In the genomic region with DNA sequence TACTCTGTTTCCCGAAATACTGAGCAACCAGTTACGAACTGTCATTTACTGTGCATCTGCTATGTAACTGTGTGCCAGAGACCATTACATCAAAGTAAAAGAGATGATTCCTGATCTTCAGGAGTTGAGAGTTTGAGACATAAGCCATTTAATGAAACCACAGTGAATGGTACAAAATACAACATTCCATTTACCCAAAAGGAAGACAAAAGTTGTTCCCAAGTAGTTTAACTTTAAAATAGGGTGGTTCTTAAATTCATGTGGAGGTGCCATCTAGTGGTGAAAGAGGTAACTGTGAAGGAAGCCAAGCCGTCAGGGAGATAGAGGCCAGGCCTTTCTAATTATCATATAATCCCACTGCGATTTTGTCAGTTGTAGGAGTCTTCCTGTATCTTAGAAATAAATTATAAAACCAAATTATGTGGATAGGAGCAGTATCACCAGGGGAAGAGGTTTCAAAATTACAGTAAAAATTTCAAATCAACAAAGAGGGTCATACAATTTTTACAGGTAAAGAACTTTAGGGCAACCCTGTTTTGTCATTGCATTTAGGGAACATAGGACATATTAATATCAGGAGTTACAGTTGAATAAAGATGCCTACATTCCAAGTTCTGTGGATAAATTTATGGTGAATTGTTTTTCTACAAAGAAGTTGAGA, we compare ENCODE assay signal across 8 cellular contexts.
DNase-seq lines count a peak whose midpoint lies in the region; ATAC-seq and TF ChIP-seq lines count a peak whose summit lies in the region.

No MANE protein-coding gene starts in this region.

- H4K20me1 ChIP-seq in MM.1S (ENCODE audit: insufficient read depth, low read length) (no peaks in the 10 kb centered on the region), SU-DHL-6 (ENCODE audit: low read depth, low read length) (no peaks in the 10 kb centered on the region)

- H3K9me3 Mint-ChIP-seq in activated naive CD4-positive, alpha-beta T cell treated with anti-CD3 and anti-CD28 coated beads for 36 hours = no peaks in the 10 kb centered on the region
- H3K9me3 Mint-ChIP-seq in naive thymus-derived CD8-positive, alpha-beta T cell = no peaks in the 10 kb centered on the region

- CTCF ChIA-PET in activated naive CD4-positive, alpha-beta T cell treated with anti-CD3 and anti-CD28 coated beads for 36 hours (lab: Charles Lee) = interaction anchor here (1.0 to 2.2 kb wide), 4 partner anchors 9 to 371 kb away, joined by 3 to 13 read pairs (median 4); no protein-coding TSS in a partner anchor

- no peaks in the 10 kb centered on the region for H3K27me3 Mint-ChIP-seq in activated naive CD4-positive, alpha-beta T cell treated with anti-CD3 and anti-CD28 coated beads for 36 hours (ENCODE audit: low read depth)
- H3K27me3 Mint-ChIP-seq in naive thymus-derived CD8-positive, alpha-beta T cell = peaks cover 0 to 2% (median 0%) of the 10 kb centered on the region in 5 donors

- no peaks in the 10 kb centered on the region for H3K9me2 ChIP-seq in MM.1S (replicated peaks; ENCODE audit: insufficient read depth, low read length)
- no peaks in the 10 kb centered on the region for H3K9me2 ChIP-seq in SU-DHL-6 (replicated peaks; ENCODE audit: insufficient read depth, low read length)

- H3K27ac ChIP-seq in MM.1S (ENCODE audit: low read length) (no peak overlapping the region), SU-DHL-6 (ENCODE audit: low read depth, low read length) (no peak overlapping the region)

- H3K36me3 ChIP-seq in MM.1S (replicated peaks; ENCODE audit: insufficient read depth, low read length) = no peaks in the 10 kb centered on the region
- no peaks in the 10 kb centered on the region for H3K36me3 ChIP-seq in SU-DHL-6 (ENCODE audit: low read length)

- TF ChIP-seq CTCF in MM.1S (IDR thresholded peaks at IDR 0.05; ENCODE audit: low read length) (peak; percentile 88), SU-DHL-6 (IDR thresholded peaks at IDR 0.05; ENCODE audit: insufficient read depth, low read length, poor library complexity, severe bottlenecking) (peak; percentile 69)

- peak; percentile 43 for ATAC-seq in esophagus mucosa
- peak; percentile 59 for ATAC-seq in naive thymus-derived CD8-positive, alpha-beta T cell
- ATAC-seq in HG02885 (IDR thresholded peaks at IDR 0.05; ENCODE audit: poor library complexity, unreplicated experiment) = no peak

- H3F3A ChIP-seq in MM.1S (ENCODE audit: insufficient read depth, low read length) (no peaks in the 10 kb centered on the region), SU-DHL-6 (ENCODE audit: insufficient read depth) (no peaks in the 10 kb centered on the region)

- H3K9me3 ChIP-seq in MM.1S (replicated peaks; ENCODE audit: insufficient read depth, low read length) (no peaks in the 10 kb centered on the region), SU-DHL-6 (ENCODE audit: insufficient read depth, low read length) (no peaks in the 10 kb centered on the region)

- H3K4me2 ChIP-seq in MM.1S (ENCODE audit: low read depth, low read length) (no peak overlapping the region), SU-DHL-6 (ENCODE audit: low read depth, low read length, poor library complexity, severe bottlenecking) (no peak overlapping the region)

- H3K27ac Mint-ChIP-seq in activated naive CD4-positive, alpha-beta T cell treated with anti-CD3 and anti-CD28 coated beads for 36 hours = no peak overlapping the region
- H3K27ac Mint-ChIP-seq in naive thymus-derived CD8-positive, alpha-beta T cell = no peak overlapping the region

- H3K4me1 Mint-ChIP-seq in activated naive CD4-positive, alpha-beta T cell treated with anti-CD3 and anti-CD28 coated beads for 36 hours (ENCODE audit: low read depth) = peaks cover 23% of the 10 kb centered on the region
- peaks cover 20 to 53% (median 35%) of the 10 kb centered on the region in 4 donors for H3K4me1 Mint-ChIP-seq in naive thymus-derived CD8-positive, alpha-beta T cell

- H3K4me3 Mint-ChIP-seq in activated naive CD4-positive, alpha-beta T cell treated with anti-CD3 and anti-CD28 coated beads for 36 hours = no peak overlapping the region
- H3K4me3 Mint-ChIP-seq in naive thymus-derived CD8-positive, alpha-beta T cell = no peak overlapping the region

- H3K27me3 ChIP-seq in MM.1S (replicated peaks; ENCODE audit: insufficient read depth, low read length) = no peaks in the 10 kb centered on the region
- H3K27me3 ChIP-seq in SU-DHL-6 (ENCODE audit: low read length) = no peaks in the 10 kb centered on the region

- no peaks in the 10 kb centered on the region for H3K79me2 ChIP-seq in MM.1S (ENCODE audit: low read length)
- H3K79me2 ChIP-seq in SU-DHL-6 (ENCODE audit: insufficient read depth, low read length) = no peaks in the 10 kb centered on the region

- peak; percentile 57 for DNase-seq in activated naive CD4-positive, alpha-beta T cell treated with anti-CD3 and anti-CD28 coated beads for 36 hours
- no peak for DNase-seq in activated naive CD4-positive, alpha-beta T cell treated with Interleukin-2 at 50 U/mL for 16 hours
- peak; percentile 50 for DNase-seq in MM.1S
- peak in 6 of 10 donors; percentile 17 to 59 (median 40) for DNase-seq in naive thymus-derived CD8-positive, alpha-beta T cell
- no peak for DNase-seq in cerebellar nuclear complex (lab: John Stamatoyannopoulos, UW)

- POLR2A ChIA-PET in naive thymus-derived CD8-positive, alpha-beta T cell (lab: Charles Lee) = no interaction called here

- peaks cover 8% of the 10 kb centered on the region for H3K4me1 ChIP-seq in MM.1S (ENCODE audit: low read length)

- no peaks in the 10 kb centered on the region for H3K36me3 Mint-ChIP-seq in activated naive CD4-positive, alpha-beta T cell treated with anti-CD3 and anti-CD28 coated beads for 36 hours (ENCODE audit: low read depth)
- no peaks in the 10 kb centered on the region for H3K36me3 Mint-ChIP-seq in naive thymus-derived CD8-positive, alpha-beta T cell

- H3K4me3 ChIP-seq in MM.1S (ENCODE audit: low read length) = no peak overlapping the region
- no peak overlapping the region for H3K4me3 ChIP-seq in SU-DHL-6 (ENCODE audit: insufficient read depth, low read length, poor library complexity, severe bottlenecking)

- intact Hi-C loops in activated naive CD4-positive, alpha-beta T cell treated with anti-CD3 and anti-CD28 coated beads for 36 hours (cut with micrococcal nuclease) = loop anchor here (1.0 to 5.0 kb wide), 8 partner anchors 28 to 718 kb away; partner anchors contain the start of gene EPAS1

- H2AFZ ChIP-seq in MM.1S (ENCODE audit: low read length) = no peak overlapping the region
- no peak overlapping the region for H2AFZ ChIP-seq in SU-DHL-6 (ENCODE audit: low read depth, low read length, severe bottlenecking)

- H3K9ac ChIP-seq in MM.1S (ENCODE audit: low read length) = no peak overlapping the region
- no peak overlapping the region for H3K9ac ChIP-seq in SU-DHL-6 (ENCODE audit: low read length)

Comparison
In these comparisons a context has a peak if more than half of its experiments do, and no peak if none do; other contexts are left out.
1. DNase-seq: peak in activated naive CD4-positive, alpha-beta T cell treated with anti-CD3 and anti-CD28 coated beads for 36 hours (single experiment), MM.1S (single experiment) and naive thymus-derived CD8-positive, alpha-beta T cell (6 of 10); none in activated naive CD4-positive, alpha-beta T cell treated with Interleukin-2 at 50 U/mL for 16 hours (single experiment) and cerebellar nuclear complex (0 of 2).